9 cellular contexts compared by ENCODE assay signal in the genomic region with DNA sequence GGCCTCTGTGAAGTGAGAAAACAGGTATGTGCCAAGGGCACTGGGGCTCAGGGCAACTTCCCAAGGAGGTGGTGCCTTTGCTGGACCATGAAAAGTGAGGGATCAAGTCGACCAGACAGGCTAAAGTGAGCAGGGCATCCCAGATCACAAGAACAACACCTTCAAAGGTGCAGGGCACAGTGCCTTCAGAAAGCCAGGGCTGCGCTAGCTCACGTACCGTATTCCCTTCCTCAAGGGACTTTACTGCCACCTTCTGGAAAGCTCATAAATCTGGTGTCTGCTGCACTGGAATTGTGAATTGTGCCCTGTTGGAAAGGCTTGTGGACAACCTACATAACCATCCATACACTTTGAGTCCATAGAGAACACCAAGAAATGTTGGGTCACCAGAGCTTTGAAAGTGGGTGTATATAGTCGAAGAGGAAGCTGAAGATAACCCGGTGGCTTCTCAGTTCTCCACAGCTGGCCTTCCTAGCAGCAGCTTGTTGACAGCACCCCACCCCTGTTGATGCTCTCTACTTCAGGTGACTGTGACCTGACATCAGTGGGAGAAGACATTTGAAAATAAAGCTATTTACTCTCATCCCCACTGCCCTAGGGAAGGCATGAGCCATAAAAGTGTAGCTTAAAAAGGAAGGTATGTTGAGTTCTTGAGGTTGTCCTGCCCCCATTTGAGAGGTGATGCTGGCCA. TPM values are rescaled to one million over a fixed set of nuclear protein-coding genes. Genes with fewer than 3 reads are reported as not detected.
DNase-seq lines count a peak whose midpoint lies in the region; TF ChIP-seq lines count a peak whose summit lies in the region.
"Had no signal": no experiment of that assay in that cellular context is flagged by ENCODE, and none has a peak within 500 bp of the region (broad histone marks: within the 10 kb centered on the region; RNA-seq: fewer than 3 reads in every experiment).

No MANE protein-coding gene starts in this region.

- no peaks in the 10 kb centered on the region for H3K36me3 ChIP-seq in SJCRH30
- H3K36me3 ChIP-seq in neural progenitor cell: no peaks in the 10 kb centered on the region
- no peaks in the 10 kb centered on the region for H3K36me3 ChIP-seq in sigmoid colon

- H3F3A ChIP-seq in neural progenitor cell (ENCODE audit: low read depth): peaks cover 67% of the 10 kb centered on the region

- no peak for TF ChIP-seq POLR2A in erythroblast (IDR thresholded peaks at IDR 0.05; ENCODE audit: low read length)
- no peak for TF ChIP-seq POLR2A in sigmoid colon (IDR thresholded peaks at IDR 0.05)

- H3K27ac Mint-ChIP-seq in neural progenitor cell: no peak overlapping the region
- H3K27ac Mint-ChIP-seq in activated T-cell treated with anti-CD3 and anti-CD28 coated beads, Interleukin-2, amount 50 U/mL, for 24 hours: no peak overlapping the region
- H3K27ac Mint-ChIP-seq: activated naive CD8-positive, alpha-beta T cell treated with anti-CD3 and anti-CD28 coated beads, Interleukin-2, amount 10 ng/mL, durations not matched to agents 7 days and 5 days had no signal

- H3K4me1 Mint-ChIP-seq in neural progenitor cell: peaks cover 38% of the 10 kb centered on the region
- peaks cover 47% of the 10 kb centered on the region for H3K4me1 Mint-ChIP-seq in activated T-cell treated with anti-CD3 and anti-CD28 coated beads, Interleukin-2, amount 50 U/mL, for 24 hours (ENCODE audit: low read depth)

- no peak for TF ChIP-seq EP300 in sigmoid colon (IDR thresholded peaks at IDR 0.05)

- H3K27me3 Mint-ChIP-seq in neural progenitor cell (ENCODE audit: insufficient read depth, low read depth): peaks cover 9% of the 10 kb centered on the region
- no peaks in the 10 kb centered on the region for H3K27me3 Mint-ChIP-seq in activated T-cell treated with anti-CD3 and anti-CD28 coated beads, Interleukin-2, amount 50 U/mL, for 24 hours

- H3K27ac ChIP-seq in SJCRH30: no peak overlapping the region
- no peak overlapping the region for H3K27ac ChIP-seq in neural progenitor cell
- H3K27ac ChIP-seq in sigmoid colon: no peak overlapping the region

- DNase-seq in activated CD4-positive, alpha-beta T cell treated with anti-CD3 and anti-CD28 coated beads for 4 hours: peak; percentile 19 to 28
- no peak for DNase-seq in activated CD4-positive, alpha-beta T cell treated with anti-CD3 and anti-CD28 coated beads, Interleukin-2, amount 50 U/mL, for 4 hours
- DNase-seq in MV-4-11 (lab: John Stamatoyannopoulos, UW) (peak; percentile 35), SJCRH30 (peak; percentile 18 to 63), erythroblast (lab: John Stamatoyannopoulos, UW) (peak; percentile 27 to 39), neural progenitor cell (ENCODE audit: low spot score) (peak; percentile 80), sigmoid colon (no peak)
- no peak for DNase-seq in activated T-cell treated with anti-CD3 and anti-CD28 coated beads, Interleukin-2, amount 50 U/mL, for 24 hours
- DNase-seq: activated naive CD8-positive, alpha-beta T cell treated with anti-CD3 and anti-CD28 coated beads, Interleukin-2, amount 10 ng/mL, durations not matched to agents 7 days and 5 days had no signal

- intact Hi-C loops in sigmoid colon (cut with DNase I): no loop called here

- H3K9me3 ChIP-seq in SJCRH30 (replicated peaks): no peaks in the 10 kb centered on the region
- no peaks in the 10 kb centered on the region for H3K9me3 ChIP-seq in neural progenitor cell (ENCODE audit: low read depth)
- H3K9me3 ChIP-seq in sigmoid colon: no peaks in the 10 kb centered on the region

- H3K9ac ChIP-seq in neural progenitor cell: no peak overlapping the region

- H4K20me1 ChIP-seq in neural progenitor cell (ENCODE audit: low read depth): peaks cover 80% of the 10 kb centered on the region

- H3K4me1 ChIP-seq in SJCRH30 (no peaks in the 10 kb centered on the region), neural progenitor cell (peaks cover 24% of the 10 kb centered on the region), sigmoid colon (peaks cover 0 to 7% (median 6%) of the 10 kb centered on the region in 4 donors)

- H3K4me3 ChIP-seq in SJCRH30: no peak overlapping the region
- H3K4me3 ChIP-seq in neural progenitor cell: no peak overlapping the region
- no peak overlapping the region for H3K4me3 ChIP-seq in sigmoid colon

- H3K79me2 ChIP-seq in neural progenitor cell (ENCODE audit: low read depth): peaks cover 40% of the 10 kb centered on the region

- TF ChIP-seq CTCF in neural progenitor cell (IDR thresholded peaks at IDR 0.05): peak; percentile 61
- no peak for TF ChIP-seq CTCF in sigmoid colon (IDR thresholded peaks at IDR 0.05)

- peaks cover 26% of the 10 kb centered on the region for H3K36me3 Mint-ChIP-seq in neural progenitor cell
- H3K36me3 Mint-ChIP-seq in activated T-cell treated with anti-CD3 and anti-CD28 coated beads, Interleukin-2, amount 50 U/mL, for 24 hours (ENCODE audit: low read depth): no peaks in the 10 kb centered on the region
- H3K36me3 Mint-ChIP-seq: activated naive CD8-positive, alpha-beta T cell treated with anti-CD3 and anti-CD28 coated beads, Interleukin-2, amount 10 ng/mL, durations not matched to agents 7 days and 5 days had no signal

- H3K27me3 ChIP-seq in SJCRH30 (peaks cover 17% of the 10 kb centered on the region), neural progenitor cell (peaks cover 20% of the 10 kb centered on the region), sigmoid colon (peaks cover 0 to 32% (median 14%) of the 10 kb centered on the region in 3 donors)

- no peak overlapping the region for H3K4me2 ChIP-seq in neural progenitor cell

- H3K4me3 Mint-ChIP-seq in neural progenitor cell: no peak overlapping the region
- no peak overlapping the region for H3K4me3 Mint-ChIP-seq in activated T-cell treated with anti-CD3 and anti-CD28 coated beads, Interleukin-2, amount 50 U/mL, for 24 hours
- H3K4me3 Mint-ChIP-seq: activated naive CD8-positive, alpha-beta T cell treated with anti-CD3 and anti-CD28 coated beads, Interleukin-2, amount 10 ng/mL, durations not matched to agents 7 days and 5 days had no signal

- no peak overlapping the region for H2AFZ ChIP-seq in neural progenitor cell (replicated peaks)

- WGBS in sigmoid colon, 2 donors: 9 to 27% methylated on average over 6 of the region's 6 CpGs

- no peaks in the 10 kb centered on the region for H3K9me3 Mint-ChIP-seq in neural progenitor cell
- no peaks in the 10 kb centered on the region for H3K9me3 Mint-ChIP-seq in activated T-cell treated with anti-CD3 and anti-CD28 coated beads, Interleukin-2, amount 50 U/mL, for 24 hours
- H3K9me3 Mint-ChIP-seq: activated naive CD8-positive, alpha-beta T cell treated with anti-CD3 and anti-CD28 coated beads, Interleukin-2, amount 10 ng/mL, durations not matched to agents 7 days and 5 days had no signal

RNA-seq across cellular contexts. Expression of a gene that starts 24.5 kb away (rescaled TPM):
- 0.02 TPM in 1 of 2 replicates, not detected in the other for total RNA-seq in SJCRH30 (2014; rRNA removed; shearing (Covaris generic))
- total RNA-seq in neural progenitor cell (ENCODE audit: low replicate concordance) (9.3 and 25.1 TPM in 2 replicates), sigmoid colon (under 1 TPM in 2 of 4 donors, not detected in 2; 0.28 to 0.36 TPM)
- under 1 TPM in 1 of 3 donors, not detected in 2; 0.36 TPM for polyA plus RNA-seq in sigmoid colon

Comparison
In these comparisons a context has a peak if more than half of its experiments do, and no peak if none do; other contexts are left out.
1. DNase-seq: peak in activated CD4-positive, alpha-beta T cell treated with anti-CD3 and anti-CD28 coated beads for 4 hours (2 of 2), MV-4-11 (single experiment), SJCRH30 (2 of 2), erythroblast (2 of 2) and neural progenitor cell (single experiment); none in activated CD4-positive, alpha-beta T cell treated with anti-CD3 and anti-CD28 coated beads, Interleukin-2, amount 50 U/mL, for 4 hours (0 of 2), sigmoid colon (single experiment) and activated T-cell treated with anti-CD3 and anti-CD28 coated beads, Interleukin-2, amount 50 U/mL, for 24 hours (single experiment).